21 cellular contexts compared by ENCODE assay signal in genomic region chr3:36543276-36543997, GRCh38.
"Had no signal": no experiment of that assay in that cellular context is flagged by ENCODE, and none has a peak within 500 bp of the region (broad histone marks: within the 10 kb centered on the region; RNA-seq: fewer than 3 reads in every experiment).

No MANE protein-coding gene starts in this region.

- DNase-seq: activated CD4-positive, alpha-beta T cell treated with anti-CD3 and anti-CD28 coated beads, Interleukin-2, amount 50 U/mL, for 4 hours; activated CD8-positive, alpha-beta memory T cell treated with anti-CD3 and anti-CD28 coated beads for 24 hours; activated CD8-positive, alpha-beta memory T cell treated with anti-CD3 and anti-CD28 coated beads, Interleukin-2, amount 50 U/mL, for 4 hours; activated naive CD4-positive, alpha-beta T cell treated with Interleukin-2 at 50 U/mL for 16 hours; activated naive CD8-positive, alpha-beta T cell treated with anti-CD3 and anti-CD28 coated beads for 36 hours; activated T-cell treated with anti-CD3 and anti-CD28 coated beads, Interleukin-2, amount 50 U/mL, for 48 hours; amniotic stem cell; brain microvascular endothelial cell; effector memory CD8-positive, alpha-beta T cell; left colon; pancreas; right lobe of liver; stimulated activated CD4-positive, alpha-beta T cell treated with anti-CD3 and anti-CD28 coated beads, Interleukin-2, amount 100 ng/mL, for 48 hours; stimulated activated naive CD4-positive, alpha-beta T cell; T-helper 9 cell; testis; trophoblast cell; uterus had no signal

- ATAC-seq: effector memory CD8-positive, alpha-beta T cell; esophagus mucosa; left colon; right lobe of liver; WTC11 had no signal

- H3K4me3 ChIP-seq: pancreas, right lobe of liver, testis, uterus had no signal

- H3K27ac ChIP-seq: brain microvascular endothelial cell, neutrophil, pancreas, right lobe of liver, testis, uterus had no signal

- H3K9me3 ChIP-seq: neutrophil, pancreas, right lobe of liver, testis, uterus had no signal

- H3K36me3 ChIP-seq: brain microvascular endothelial cell, neutrophil, pancreas, right lobe of liver, uterus had no signal

- H3K4me1 ChIP-seq: pancreas, right lobe of liver, uterus had no signal

- H3K27me3 ChIP-seq: brain microvascular endothelial cell, neutrophil, pancreas, testis, uterus had no signal
